In genomic region chr13:50410921-50411712, GRCh38 we compare ENCODE assay signal across 1 cellular context.
TF ChIP-seq lines count a peak whose summit lies in the region.

No MANE protein-coding gene starts in this region.

TF ChIP-seq in K562, 482 proteins besides CTCF, POLR2A, EP300 and RAD21 (continued from another document and continues in another):
- no peak for TF ChIP-seq SIN3A (IDR thresholded peaks at IDR 0.05; ENCODE audit: borderline replicate concordance in 2 of 2, control insufficient read depth in 1 of 2, low read depth in 2 of 2, low read length in 2 of 2)
- no peak for TF ChIP-seq UBTF (IDR thresholded peaks at IDR 0.05; ENCODE audit: borderline replicate concordance in 1 of 2, low read depth in 2 of 2, low read length in 2 of 2)
- no peak for TF ChIP-seq PTBP1 (IDR thresholded peaks at IDR 0.05; ENCODE audit: low read depth, low read length)
- peak; percentile 93 for TF ChIP-seq ZBTB7A (IDR thresholded peaks at IDR 0.05; ENCODE audit: borderline replicate concordance, control insufficient read depth, low read depth, low read length)
- TF ChIP-seq CHAMP1 (IDR thresholded peaks at IDR 0.05), result 0 out of 2 replicates have a peak, but pooled peaks have one; percentile 28
- TF ChIP-seq HMBOX1 (IDR thresholded peaks at IDR 0.05), result no peak; the same call in 1 of the 2 replicates
- no peak for TF ChIP-seq L3MBTL2 (IDR thresholded peaks at IDR 0.05)
- TF ChIP-seq MAFK (IDR thresholded peaks at IDR 0.05; ENCODE audit: low read length), result no peak
- no peak for TF ChIP-seq SAP30 (IDR thresholded peaks at IDR 0.05; ENCODE audit: borderline replicate concordance, insufficient read depth, low read depth, low read length, poor library complexity, severe bottlenecking)
- TF ChIP-seq REST (CRISPR knock-in tag; IDR thresholded peaks at IDR 0.05; ENCODE audit: low read depth), result no peak
- TF ChIP-seq ZBTB11 (CRISPR knock-in tag; IDR thresholded peaks at IDR 0.05), result no peak
- peak; percentile 10; the same call in 1 of the 2 replicates for TF ChIP-seq CREB1 (IDR thresholded peaks at IDR 0.05)
- no peak for TF ChIP-seq CREB1 (CRISPR knock-in tag; IDR thresholded peaks at IDR 0.05)
- no peak for TF ChIP-seq KAT8 (IDR thresholded peaks at IDR 0.05; ENCODE audit: low read depth)
- TF ChIP-seq KLF1 (tag; IDR thresholded peaks at IDR 0.05), result no peak
- peak; percentile 47; the same call in 1 of the 2 replicates for TF ChIP-seq GATAD2B (IDR thresholded peaks at IDR 0.05; ENCODE audit: borderline replicate concordance)
- TF ChIP-seq ZSCAN32 (CRISPR knock-in tag; IDR thresholded peaks at IDR 0.05), result no peak
- TF ChIP-seq ZNF75A (CRISPR knock-in tag; IDR thresholded peaks at IDR 0.05), result no peak
- no peak for TF ChIP-seq TCF7 (IDR thresholded peaks at IDR 0.05; ENCODE audit: borderline replicate concordance)
- peak in 1 of 2 experiments; percentile 70; a peak in 2 of 4 replicates for TF ChIP-seq HDAC1 (IDR thresholded peaks at IDR 0.05)
- TF ChIP-seq ZNF280A (IDR thresholded peaks at IDR 0.05; ENCODE audit: low read depth, partially characterized antibody), result no peak
- TF ChIP-seq E2F5 (CRISPR knock-in tag; IDR thresholded peaks at IDR 0.05), result no peak
- no peak for TF ChIP-seq SMAD3 (CRISPR knock-in tag; conservative IDR thresholded peaks at IDR 0.05)
- TF ChIP-seq SMAD2 (IDR thresholded peaks at IDR 0.05; ENCODE audit: low read depth, low read length), result no peak
- no peak for TF ChIP-seq PURB (CRISPR knock-in tag; IDR thresholded peaks at IDR 0.05; ENCODE audit: low read depth)
- TF ChIP-seq KLF13 (tag; IDR thresholded peaks at IDR 0.05; ENCODE audit: borderline replicate concordance, low read depth), result no peak
- no peak for TF ChIP-seq ILF3 (IDR thresholded peaks at IDR 0.05; ENCODE audit: borderline replicate concordance)
- TF ChIP-seq ARNT (IDR thresholded peaks at IDR 0.05), result no peak
- no peak for TF ChIP-seq ZNF707 (CRISPR knock-in tag; conservative IDR thresholded peaks at IDR 0.05)
- no peak for TF ChIP-seq POU5F1 (IDR thresholded peaks at IDR 0.05; ENCODE audit: borderline replicate concordance, low read depth, low read length, partially characterized antibody)
- TF ChIP-seq RBBP5 (IDR thresholded peaks at IDR 0.05; ENCODE audit: borderline replicate concordance, insufficient read depth, low read length, poor library complexity, severe bottlenecking), result no peak
- 0 out of 2 replicates have a peak, but pooled peaks have one; percentile 65 for TF ChIP-seq JUN (IDR thresholded peaks at IDR 0.05; ENCODE audit: borderline replicate concordance, low read depth, low read length)
- TF ChIP-seq JUN (CRISPR knock-in tag; IDR thresholded peaks at IDR 0.05; ENCODE audit: borderline replicate concordance), result no peak
- no peak for TF ChIP-seq POLR2B (IDR thresholded peaks at IDR 0.05; ENCODE audit: low read depth, partially characterized antibody)
- no peak for TF ChIP-seq ZKSCAN1 (IDR thresholded peaks at IDR 0.05; ENCODE audit: low read depth, low read length)
- TF ChIP-seq CHD4 (IDR thresholded peaks at IDR 0.05; ENCODE audit: insufficient read depth, insufficient replicate concordance, low read depth, low read length, poor library complexity, severe bottlenecking), result no peak
- TF ChIP-seq DEAF1 (CRISPR knock-in tag; IDR thresholded peaks at IDR 0.05), result no peak
- no peak for TF ChIP-seq ZNF696 (CRISPR knock-in tag; conservative IDR thresholded peaks at IDR 0.05)
- TF ChIP-seq MLX (CRISPR knock-in tag; conservative IDR thresholded peaks at IDR 0.05), result no peak
- no peak for TF ChIP-seq THRB (CRISPR knock-in tag; conservative IDR thresholded peaks at IDR 0.05)
